Comparison of ENCODE assay signal across 17 cellular contexts in the genomic region with DNA sequence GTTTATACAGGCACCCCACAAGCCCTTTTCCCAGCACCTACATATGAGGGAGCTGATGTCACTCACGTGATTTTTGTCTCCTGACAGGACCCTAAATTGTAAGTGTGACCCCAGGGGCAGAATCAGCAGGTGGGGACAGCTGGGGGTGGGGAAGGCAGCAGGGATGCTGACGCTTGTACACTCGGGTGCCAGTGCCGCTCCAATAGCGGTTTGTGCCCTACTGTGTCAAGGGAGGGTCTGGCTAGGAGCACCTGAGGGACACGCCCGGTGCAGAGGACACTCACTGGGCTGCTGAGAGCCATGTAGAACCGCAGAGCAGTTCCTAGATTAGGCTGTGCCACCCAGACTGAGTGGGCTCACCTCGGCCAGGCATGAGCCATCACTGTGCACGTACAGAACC.
DNase-seq lines count a peak whose midpoint lies in the region; ATAC-seq and TF ChIP-seq lines count a peak whose summit lies in the region.
"Had no signal": no experiment of that assay in that cellular context is flagged by ENCODE, and none has a peak within 500 bp of the region (broad histone marks: within the 10 kb centered on the region; RNA-seq: fewer than 3 reads in every experiment).

No MANE protein-coding gene starts in this region.

- H2BK12ac ChIP-seq in trophoblast cell (ENCODE audit: low read length), result no peak overlapping the region

- no peak overlapping the region for H2BK120ac ChIP-seq in trophoblast cell (ENCODE audit: insufficient read depth, low read length, poor library complexity)

- H3K36me3 ChIP-seq in HEK293 (ENCODE audit: control insufficient read depth in 2 of 2, insufficient read depth in 1 of 2, low read length in 2 of 2), result no peaks in the 10 kb centered on the region
- no peaks in the 10 kb centered on the region for H3K36me3 ChIP-seq in trophoblast cell (ENCODE audit: control insufficient read depth in 1 of 2, insufficient read depth in 2 of 2, low read length in 2 of 2)
- no peaks in the 10 kb centered on the region for H3K36me3 ChIP-seq in mammary epithelial cell (ENCODE audit: insufficient read depth, low read length)

- no peak overlapping the region for H4K91ac ChIP-seq in trophoblast cell (ENCODE audit: low read depth, low read length)

- H4K20me1 ChIP-seq in mammary epithelial cell (ENCODE audit: insufficient read depth, low read length), result no peaks in the 10 kb centered on the region

- ATAC-seq in HG02885 (IDR thresholded peaks at IDR 0.05; ENCODE audit: poor library complexity, unreplicated experiment), result no peak

- H3K4ac ChIP-seq in trophoblast cell (ENCODE audit: low read depth, low read length), result no peak overlapping the region

- in situ Hi-C loops in mammary epithelial cell (cut with MboI; ENCODE audit: low sequenced_read_pairs in 2 of 2), result no loop called here

- no peak overlapping the region for H3K9ac ChIP-seq in trophoblast cell (ENCODE audit: low read length)
- no peak overlapping the region for H3K9ac ChIP-seq in mammary epithelial cell (ENCODE audit: insufficient read depth, low read length)
- H3K9ac ChIP-seq: GM23248 had no signal

- H3K27ac ChIP-seq in HEK293 (ENCODE audit: extremely low read depth, low read depth, low read length) (no peak overlapping the region), VCaP (peak overlapping the region; percentile 71), trophoblast cell (ENCODE audit: low read depth, low read length) (no peak overlapping the region), mammary epithelial cell (ENCODE audit: insufficient read depth, low read depth, low read length) (no peak overlapping the region)
- H3K27ac ChIP-seq: GM23248 had no signal

- no CpG with 5 or more reads among the region's 10 CpGs for WGBS in trophoblast cell (ENCODE audit: extremely low coverage, insufficient coverage, insufficient read length)
- WGBS in mammary epithelial cell (ENCODE audit: low coverage, missing lambda C conversion rate), result 83% methylated on average over 7 of the region's 10 CpGs

- no peak for DNase-seq in trophoblast cell
- no peak for DNase-seq in type B pancreatic cell (ENCODE audit: extremely low spot score, unreplicated experiment)
- no peak for DNase-seq in mammary epithelial cell
- DNase-seq in NCI-H524 treated with DMSO at 0.1 percent for 48 hours (lab: John Stamatoyannopoulos, UW), result no peak
- DNase-seq: C1 segment of cervical spinal cord; Calu3; CD4-positive, alpha-beta memory T cell; COR-L47; DMS53; DMS79 treated with DMSO at 0.1 percent for 48 hours; GF-D8; GM23248; H7; HCEC 1CT had no signal

- no peak overlapping the region for H3K18ac ChIP-seq in trophoblast cell (ENCODE audit: low read length)

- no peak overlapping the region for H3K4me3 Mint-ChIP-seq in type B pancreatic cell
- H3K4me3 Mint-ChIP-seq: CD4-positive, alpha-beta memory T cell had no signal

- TF ChIP-seq CTCF in HEK293 (tag by site-specific recombination; IDR thresholded peaks at IDR 0.05) (no peak), VCaP (conservative IDR thresholded peaks at IDR 0.05) (no peak), type B pancreatic cell (conservative IDR thresholded peaks at IDR 0.05) (no peak), mammary epithelial cell (conservative IDR thresholded peaks at IDR 0.05 in 1 of 2, IDR thresholded peaks at IDR 0.05 in 1 of 2; ENCODE audit: extremely low read depth in 1 of 2, insufficient read depth in 1 of 2, low read depth in 1 of 2, low read length in 2 of 2) (no peak)

- no TSS peak for BruUV-seq in mammary epithelial cell (replicated peaks; lab: Mats Ljungman, UMichigan)

- H3K27me3 Mint-ChIP-seq in type B pancreatic cell, result no peaks in the 10 kb centered on the region
- H3K27me3 Mint-ChIP-seq: CD4-positive, alpha-beta memory T cell had no signal

- H3K36me3 Mint-ChIP-seq in type B pancreatic cell, result no peaks in the 10 kb centered on the region

- H3K4me3 ChIP-seq in HEK293 (ENCODE audit: low read depth, low read length), result no peak overlapping the region
- peak overlapping the region; percentile 12 for H3K4me3 ChIP-seq in trophoblast cell (ENCODE audit: low read depth, low read length)
- no peak overlapping the region for H3K4me3 ChIP-seq in mammary epithelial cell (replicated peaks in 1 of 3; ENCODE audit: insufficient read depth in 1 of 3, low read depth in 2 of 3, low read length in 3 of 3)
- H3K4me3 ChIP-seq: GM23248 had no signal

- no peaks in the 10 kb centered on the region for H3K79me1 ChIP-seq in trophoblast cell (ENCODE audit: low read length)

- no peak overlapping the region for H2AK5ac ChIP-seq in trophoblast cell (ENCODE audit: low read length)

- intact Hi-C loops in mammary epithelial cell (cut with micrococcal nuclease), result no loop called here

- H3K79me2 ChIP-seq in trophoblast cell (ENCODE audit: control insufficient read depth, insufficient read depth, low read length, poor library complexity) (no peaks in the 10 kb centered on the region), mammary epithelial cell (ENCODE audit: insufficient read depth, low read length) (no peaks in the 10 kb centered on the region)

- no peaks in the 10 kb centered on the region for H3K9me3 ChIP-seq in HEK293 (ENCODE audit: control insufficient read depth, insufficient read depth, low read depth, low read length)
- peaks cover 74% of the 10 kb centered on the region for H3K9me3 ChIP-seq in trophoblast cell (ENCODE audit: insufficient read depth, low read depth, low read length)
- H3K9me3 ChIP-seq in mammary epithelial cell (replicated peaks; ENCODE audit: insufficient read depth, low read length), result peaks cover 4% of the 10 kb centered on the region

- CTCF ChIA-PET in HEK293 (lab: Yijun Ruan, JAX), result interaction anchor here (0.8 kb wide), 1 partner anchor 43 kb away, joined by 3 read pairs; no protein-coding TSS in a partner anchor
- CTCF ChIA-PET in mammary epithelial cell (lab: Charles Lee; ENCODE audit: low non-redundant PET), result no interaction called here

- H3K4me1 Mint-ChIP-seq in type B pancreatic cell (ENCODE audit: unreplicated experiment), result no peaks in the 10 kb centered on the region
- H3K4me1 Mint-ChIP-seq: CD4-positive, alpha-beta memory T cell had no signal

- no peak overlapping the region for H2AFZ ChIP-seq in trophoblast cell (ENCODE audit: insufficient read depth, low read length, poor library complexity)
- H2AFZ ChIP-seq in mammary epithelial cell (ENCODE audit: low read depth, low read length), result no peak overlapping the region
- H2AFZ ChIP-seq: GM23248 had no signal

- no peak overlapping the region for H3K23ac ChIP-seq in trophoblast cell (ENCODE audit: low read length)

- dilution Hi-C loops in mammary epithelial cell (cut with HindIII; ENCODE audit: low sequenced_read_pairs), result no loop called here

- no peak overlapping the region for H3K4me2 ChIP-seq in trophoblast cell (ENCODE audit: low read length)
- no peak overlapping the region for H3K4me2 ChIP-seq in mammary epithelial cell (ENCODE audit: insufficient read depth, low read depth, low read length)

- no peak overlapping the region for H2BK5ac ChIP-seq in trophoblast cell (ENCODE audit: low read depth, low read length, poor library complexity)

- H4K8ac ChIP-seq in trophoblast cell (ENCODE audit: low read depth, low read length), result no peak overlapping the region

- H3K27me3 ChIP-seq in trophoblast cell (ENCODE audit: insufficient read depth, low read length) (no peaks in the 10 kb centered on the region), mammary epithelial cell (ENCODE audit: insufficient read depth, low read length) (no peaks in the 10 kb centered on the region)

- peaks cover 6% of the 10 kb centered on the region for H3K9me3 Mint-ChIP-seq in type B pancreatic cell

- H4K12ac ChIP-seq in trophoblast cell (ENCODE audit: low read depth, low read length), result no peak overlapping the region

- H3K4me1 ChIP-seq in HEK293 (ENCODE audit: control insufficient read depth, insufficient read depth, low read length) (no peaks in the 10 kb centered on the region), trophoblast cell (ENCODE audit: control insufficient read depth in 1 of 2, insufficient read depth in 2 of 2, low read length in 2 of 2) (no peaks in the 10 kb centered on the region), mammary epithelial cell (ENCODE audit: insufficient read depth, low read length) (no peaks in the 10 kb centered on the region)

- peak overlapping the region; percentile 93 for H3K27ac Mint-ChIP-seq in type B pancreatic cell
- H3K27ac Mint-ChIP-seq: CD4-positive, alpha-beta memory T cell had no signal

- H3K14ac ChIP-seq in trophoblast cell (ENCODE audit: low read length), result no peak overlapping the region

- POLR2A ChIA-PET in HEK293 (lab: Yijun Ruan, JAX), result no interaction called here

TF ChIP-seq in HEK293, 187 proteins besides CTCF, POLR2A, EP300 and RAD21:
- TF ChIP-seq ZNF266 (tag by site-specific recombination; IDR thresholded peaks at IDR 0.05; ENCODE audit: low read depth) (no peak), ZNF335 (tag by site-specific recombination; conservative IDR thresholded peaks at IDR 0.05) (no peak), OSR2 (tag by site-specific recombination; IDR thresholded peaks at IDR 0.05) (no peak), ZIC2 (tag by site-specific recombination; IDR thresholded peaks at IDR 0.05) (peak; percentile 82), GLI4 (tag by site-specific recombination; IDR thresholded peaks at IDR 0.05) (no peak)
- TF ChIP-seq, protein P1, sequence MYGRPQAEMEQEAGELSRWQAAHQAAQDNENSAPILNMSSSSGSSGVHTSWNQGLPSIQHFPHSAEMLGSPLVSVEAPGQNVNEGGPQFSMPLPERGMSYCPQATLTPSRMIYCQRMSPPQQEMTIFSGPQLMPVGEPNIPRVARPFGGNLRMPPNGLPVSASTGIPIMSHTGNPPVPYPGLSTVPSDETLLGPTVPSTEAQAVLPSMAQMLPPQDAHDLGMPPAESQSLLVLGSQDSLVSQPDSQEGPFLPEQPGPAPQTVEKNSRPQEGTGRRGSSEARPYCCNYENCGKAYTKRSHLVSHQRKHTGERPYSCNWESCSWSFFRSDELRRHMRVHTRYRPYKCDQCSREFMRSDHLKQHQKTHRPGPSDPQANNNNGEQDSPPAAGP (tag by site-specific recombination; IDR thresholded peaks at IDR 0.05), result no peak
